Comparison of ENCODE assay signal across 29 cellular contexts in the genomic region with DNA sequence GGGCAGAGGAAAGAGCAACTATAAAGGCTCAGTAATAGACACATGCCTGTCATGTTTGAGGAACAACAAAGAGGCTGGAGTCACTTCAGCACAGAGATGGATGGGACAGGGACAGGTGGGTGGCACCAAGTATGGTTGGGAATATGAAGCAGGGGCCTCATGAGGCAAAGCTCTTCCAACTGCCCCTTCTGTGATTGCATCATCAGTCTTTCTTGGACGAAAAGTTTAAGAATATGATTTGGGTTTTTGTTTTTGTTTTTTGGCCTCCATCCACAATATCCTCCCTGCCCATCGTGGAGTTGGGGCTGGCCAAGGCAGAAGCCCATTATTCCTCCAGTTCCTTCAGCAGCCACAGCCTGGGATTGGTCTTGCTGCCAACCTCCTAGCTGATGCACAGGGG. TPM values are rescaled to one million over a fixed set of nuclear protein-coding genes. Genes with fewer than 3 reads are reported as not detected.
DNase-seq lines count a peak whose midpoint lies in the region; ATAC-seq, FAIRE-seq and TF ChIP-seq lines count a peak whose summit lies in the region.
"Had no signal": no experiment of that assay in that cellular context is flagged by ENCODE, and none has a peak within 500 bp of the region (broad histone marks: within the 10 kb centered on the region; RNA-seq: fewer than 3 reads in every experiment).

No MANE protein-coding gene starts in this region.

- H2AFZ ChIP-seq in IMR-90 (replicated peaks; ENCODE audit: low read length, poor library complexity) (no peak overlapping the region), K562 (ENCODE audit: low read depth, low read length) (no peak overlapping the region)

- no peak overlapping the region for H4K8ac ChIP-seq in IMR-90 (ENCODE audit: low read depth in 2 of 2, low read length in 2 of 2)

- FAIRE-seq in K562 (lab: Jason Lieb, UNC): no peak
- FAIRE-seq: A204.1, GM12878, GM12892, GM18507 had no signal

- H3K4me2 ChIP-seq in IMR-90 (ENCODE audit: low read depth, low read length) (no peak overlapping the region), K562 (ENCODE audit: insufficient read depth, low read length) (no peak overlapping the region)
- H3K4me2 ChIP-seq: BLaER1 had no signal

- TF ChIP-seq EP300 in K562 (IDR thresholded peaks at IDR 0.05; ENCODE audit: low read length): no peak

- BruUV-seq in IMR-90 (replicated peaks; lab: Mats Ljungman, UMichigan) (no TSS peak), K562 (replicated peaks; lab: Mats Ljungman, UMichigan) (no TSS peak)

- H4K20me1 ChIP-seq in IMR-90 (ENCODE audit: insufficient read depth, low read length): no peaks in the 10 kb centered on the region
- H4K20me1 ChIP-seq in K562 (replicated peaks; ENCODE audit: control insufficient read depth, insufficient read depth, low read length): no peaks in the 10 kb centered on the region

- H3K4me3 ChIP-seq in IMR-90 (ENCODE audit: insufficient read depth, low read depth, low read length) (no peak overlapping the region), K562 (no peak overlapping the region)
- H3K4me3 ChIP-seq: BLaER1, GM12878 had no signal

- no peak overlapping the region for H4K91ac ChIP-seq in IMR-90 (ENCODE audit: insufficient read depth, low read depth, low read length)

- H3K14ac ChIP-seq in IMR-90 (replicated peaks; ENCODE audit: low read depth, low read length): no peak overlapping the region

- WGBS in IMR-90 (ENCODE audit: extremely low coverage in 2 of 2, insufficient read length in 1 of 2), 2 experiments: 20% methylated on average over 1 of the region's 2 CpGs; no CpG with 5 or more reads in 1 of the 2 experiments
- WGBS in K562 (ENCODE audit: insufficient coverage, low coverage, missing lambda C conversion rate): 0% methylated on average over 2 of the region's 2 CpGs

- no peak overlapping the region for H3K56ac ChIP-seq in IMR-90 (ENCODE audit: extremely low read depth, insufficient read depth, low read length)

- no peak overlapping the region for H2BK15ac ChIP-seq in IMR-90 (ENCODE audit: low read depth, low read length)

- no peak overlapping the region for H2AK5ac ChIP-seq in IMR-90 (ENCODE audit: low read depth, low read length)

- H3K4me1 ChIP-seq in IMR-90 (ENCODE audit: control insufficient read depth, insufficient read depth, low read length) (no peaks in the 10 kb centered on the region), K562 (replicated peaks in 1 of 2; ENCODE audit: control insufficient read depth in 2 of 2, insufficient read depth in 2 of 2, low read length in 2 of 2) (no peaks in the 10 kb centered on the region; a peak in 1 of 5 replicates)
- H3K4me1 ChIP-seq: BE2C, BLaER1 had no signal

- no peak overlapping the region for H3K4ac ChIP-seq in IMR-90 (ENCODE audit: low read depth, low read length)

- CTCF ChIA-PET in IMR-90 (lab: Yijun Ruan, JAX) (no interaction called here), K562 (lab: Yijun Ruan, JAX; ENCODE audit: low intra/inter-chr PET ratio) (no interaction called here)

- no peaks in the 10 kb centered on the region for H3K9me1 ChIP-seq in IMR-90 (ENCODE audit: insufficient read depth, low read length)
- no peaks in the 10 kb centered on the region for H3K9me1 ChIP-seq in K562 (ENCODE audit: control insufficient read depth, insufficient read depth, low read length)

- H3K36me3 ChIP-seq in IMR-90 (ENCODE audit: control insufficient read depth, insufficient read depth, low read length) (no peaks in the 10 kb centered on the region), K562 (ENCODE audit: control insufficient read depth, insufficient read depth, low read length) (no peaks in the 10 kb centered on the region)
- H3K36me3 ChIP-seq: BE2C, BLaER1 had no signal

- H3K27ac ChIP-seq in IMR-90 (ENCODE audit: insufficient read depth, low read length) (no peak overlapping the region), K562 (ENCODE audit: extremely low read depth, low read depth, low read length) (no peak overlapping the region)
- H3K27ac ChIP-seq: BLaER1 had no signal

- no peak overlapping the region for H4K5ac ChIP-seq in IMR-90 (ENCODE audit: low read depth, low read length)

- H3K9me3 ChIP-seq in IMR-90 (ENCODE audit: control insufficient read depth, insufficient read depth, low read length): no peaks in the 10 kb centered on the region
- H3K9me3 ChIP-seq in K562 (replicated peaks; ENCODE audit: control insufficient read depth, insufficient read depth, low read depth, low read length): no peaks in the 10 kb centered on the region
- H3K9me3 ChIP-seq: BE2C, BLaER1 had no signal

- H2BK5ac ChIP-seq in IMR-90 (ENCODE audit: low read depth, low read length, poor library complexity, severe bottlenecking): no peak overlapping the region

- TF ChIP-seq POLR2A in IMR-90 (IDR thresholded peaks at IDR 0.05; ENCODE audit: low read depth, low read length) (no peak), K562 (conservative IDR thresholded peaks at IDR 0.05) (no peak)

- dilution Hi-C loops in IMR-90 (cut with HindIII; ENCODE audit: low sequenced_read_pairs, unreplicated experiment): no loop called here

- intact Hi-C loops in IMR-90 (cut with micrococcal nuclease) (no loop called here), K562 (cut with micrococcal nuclease) (no loop called here)

- H3K9ac ChIP-seq in IMR-90 (ENCODE audit: low read depth, low read length): no peak overlapping the region
- H3K9ac ChIP-seq in K562 (ENCODE audit: insufficient read depth in 1 of 2, low read depth in 2 of 2, low read length in 2 of 2): no peak overlapping the region
- H3K9ac ChIP-seq: BLaER1 had no signal

- TF ChIP-seq RAD21 in IMR-90 (IDR thresholded peaks at IDR 0.05; ENCODE audit: low read length) (no peak), K562 (CRISPR knock-in tag; conservative IDR thresholded peaks at IDR 0.05 in 1 of 2, IDR thresholded peaks at IDR 0.05 in 1 of 2) (no peak)

- H3K18ac ChIP-seq in IMR-90 (ENCODE audit: low read depth, low read length): no peak overlapping the region

- H2AK9ac ChIP-seq in IMR-90 (replicated peaks; ENCODE audit: low read depth, low read length, poor library complexity): no peak overlapping the region

- no peak overlapping the region for H3K23ac ChIP-seq in IMR-90 (ENCODE audit: low read depth, low read length)

- no peaks in the 10 kb centered on the region for H3K79me1 ChIP-seq in IMR-90 (ENCODE audit: low read depth in 1 of 2, low read length in 2 of 2)

- DNase-seq in IMR-90 (no peak), K562 (ENCODE audit: extremely low read depth in 1 of 4, low spot score in 3 of 4) (no peak), NCI-H226 (no peak)
- DNase-seq: 8988T; ACHN; BE2C; C1 segment of cervical spinal cord; CD4-positive, alpha-beta memory T cell; CD4-positive, CD25-positive, alpha-beta regulatory T cell; CD8-positive, alpha-beta memory T cell; COR-L47; DMS 273 treated with DMSO at 0.1 percent for 48 hours; DMS153; DMS53; DMS79; DND-41; EL; GDM1 had no signal

- POLR2A ChIA-PET in IMR-90 (lab: Charles Lee; ENCODE audit: unreplicated experiment): no interaction called here
- POLR2A ChIA-PET in K562 (lab: Yijun Ruan, JAX): no interaction called here

- no peaks in the 10 kb centered on the region for H3K79me2 ChIP-seq in K562 (ENCODE audit: control insufficient read depth, insufficient read depth, low read length)

- no peak overlapping the region for H2BK120ac ChIP-seq in IMR-90 (ENCODE audit: low read depth, low read length)

- in situ Hi-C loops in IMR-90 (cut with MboI; ENCODE audit: low sequenced_read_pairs): no loop called here
- in situ Hi-C loops in K562 (cut with MboI): loop anchor here (25.0 kb wide), 1 partner anchor 191 kb away; no protein-coding TSS in a partner anchor

- no peak for TF ChIP-seq CTCF in IMR-90 (conservative IDR thresholded peaks at IDR 0.05; ENCODE audit: low read depth, low read length)
- TF ChIP-seq CTCF in K562 (IDR thresholded peaks at IDR 0.05 in 2 of 3, conservative IDR thresholded peaks at IDR 0.05 in 1 of 3; ENCODE audit: insufficient read depth in 2 of 3, low read depth in 1 of 3, low read length in 3 of 3): no peak

- ATAC-seq in IMR-90 (ENCODE audit: low read depth): no peak
- ATAC-seq in K562: no peak
- ATAC-seq in HG03039 (IDR thresholded peaks at IDR 0.05; ENCODE audit: unreplicated experiment): no peak
- ATAC-seq: GM12878 had no signal

- H3K27me3 ChIP-seq in IMR-90 (ENCODE audit: control insufficient read depth, insufficient read depth, low read length): peaks cover 5% of the 10 kb centered on the region
- H3K27me3 ChIP-seq in K562 (ENCODE audit: control insufficient read depth in 2 of 2, insufficient read depth in 2 of 2, low read length in 2 of 2): no peaks in the 10 kb centered on the region; a peak in 1 of 5 replicates
- H3K27me3 ChIP-seq: BE2C had no signal

- no peak overlapping the region for H2BK20ac ChIP-seq in IMR-90 (ENCODE audit: low read depth, low read length)

RNA-seq across cellular contexts. Expression of a gene that starts 34.4 kb away (rescaled TPM):
- total RNA-seq in IMR-90 (2012; rRNA removed) (not detected in 2 replicates), K562 (2014; rRNA removed) (18.3 and 21.2 TPM in 2 replicates), K562 (2014; rRNA removed; fragmentation: Illumina TruSeq; extraction: Trizol) (28.6 and 31.6 TPM in 2 replicates), K562 (2015; rRNA removed; fragmentation: Illumina TruSeq; extraction: Trizol) (27.2 and 29.7 TPM in 2 replicates), K562 (2021) (22.8 and 22.9 TPM in 2 replicates)
- polyA plus RNA-seq in IMR-90 (2012; rRNA removed) (not detected in 2 replicates), K562 (2011; rRNA removed) (74.7 and 79.2 TPM in 2 replicates), K562 (2014; fragmentation: Illumina TruSeq; extraction: Trizol) (28.9 and 32.5 TPM in 2 replicates), K562 (2014; fragmentation: Nextera tagmentation; extraction: Ambion mirVana) (10 to 100 TPM; 14.6 to 29.3 TPM), K562 (2014; rRNA removed) (35.6 and 35.9 TPM in 2 replicates)
- not detected in 2 replicates for polyA plus RNA-seq in IMR-90 (2012; cell fraction: cytosol; rRNA removed)
- not detected in 2 replicates for polyA plus RNA-seq in IMR-90 (2012; cell fraction: nucleus; rRNA removed; ENCODE audit: low replicate concordance)
- 43.4 and 67.7 TPM in 2 replicates for total RNA-seq in K562 (2011; cell fraction: chromatin; rRNA removed; ENCODE audit: low replicate concordance)
- 20.2 and 27.5 TPM in 2 replicates for total RNA-seq in K562 (2011; cell fraction: nucleolus; rRNA removed)
- 25.8 and 26.5 TPM in 2 replicates for total RNA-seq in K562 (2011; cell fraction: nucleoplasm; rRNA removed)
- polyA plus RNA-seq in K562 (2011; cell fraction: cytosol; rRNA removed): 30.6 and 34.5 TPM in 2 replicates
- 257 and 360 TPM in 2 replicates for polyA plus RNA-seq in K562 (2011; cell fraction: nucleus; rRNA removed)
- polyA plus RNA-seq in K562 (2012): 17.4 and 34.7 TPM in 2 replicates
- 46.5 and 55.4 TPM in 2 replicates for polyA minus RNA-seq in K562 (2011; rRNA and poly(A)+ RNA removed)
- polyA minus RNA-seq in K562 (2011; cell fraction: cytosol; rRNA and poly(A)+ RNA removed): 8.7 and 14.6 TPM in 2 replicates
- polyA minus RNA-seq in K562 (2011; cell fraction: nucleus; rRNA and poly(A)+ RNA removed): 24.0 and 41.8 TPM in 2 replicates
- total RNA-seq: A673; CD4-positive, alpha-beta memory T cell; CD4-positive, CD25-positive, alpha-beta regulatory T cell; CD8-positive, alpha-beta memory T cell; Daoy; G401 had no signal
- polyA plus RNA-seq: AG04450; CD14-positive monocyte; CD4-positive, alpha-beta memory T cell; CD4-positive, CD25-positive, alpha-beta regulatory T cell; CD8-positive, alpha-beta memory T cell had no signal

RNA-seq across cellular contexts. Expression of a gene that starts 34.7 kb away (rescaled TPM):
- total RNA-seq in IMR-90 (2012; rRNA removed): not detected in 2 replicates
- not detected in 2 replicates for polyA plus RNA-seq in IMR-90 (2012; rRNA removed)
- not detected in 2 replicates for polyA plus RNA-seq in IMR-90 (2012; cell fraction: cytosol; rRNA removed)
- polyA plus RNA-seq in IMR-90 (2012; cell fraction: nucleus; rRNA removed; ENCODE audit: low replicate concordance): not detected in 2 replicates
- 21.4 and 34.3 TPM in 2 replicates for total RNA-seq in K562 (2011; cell fraction: chromatin; rRNA removed; ENCODE audit: low replicate concordance)
- 19.1 and 19.5 TPM in 2 replicates for total RNA-seq in K562 (2011; cell fraction: nucleolus; rRNA removed)
- total RNA-seq in K562 (2011; cell fraction: nucleoplasm; rRNA removed): 20.0 and 34.4 TPM in 2 replicates
- 75.2 and 78.1 TPM in 2 replicates for total RNA-seq in K562 (2014; rRNA removed)
- total RNA-seq in K562 (2014; rRNA removed; fragmentation: Illumina TruSeq; extraction: Trizol): 175 and 188 TPM in 2 replicates
- total RNA-seq in K562 (2015; rRNA removed; fragmentation: Illumina TruSeq; extraction: Trizol): 102 and 109 TPM in 2 replicates
- total RNA-seq in K562 (2021): 107 and 108 TPM in 2 replicates
- polyA plus RNA-seq in K562 (2011; rRNA removed): 60.7 and 80.9 TPM in 2 replicates
- polyA plus RNA-seq in K562 (2011; cell fraction: cytosol; rRNA removed): 18.5 and 22.3 TPM in 2 replicates
- polyA plus RNA-seq in K562 (2011; cell fraction: nucleus; rRNA removed): 8.7 and 9.7 TPM in 2 replicates
- 31.8 and 77.3 TPM in 2 replicates for polyA plus RNA-seq in K562 (2012)
- polyA plus RNA-seq in K562 (2014; fragmentation: Illumina TruSeq; extraction: Trizol): 79.4 and 91.9 TPM in 2 replicates
- polyA plus RNA-seq in K562 (2014; fragmentation: Nextera tagmentation; extraction: Ambion mirVana): 100 to 1,000 TPM; 114 to 118 TPM
- 70.2 and 83.0 TPM in 2 replicates for polyA plus RNA-seq in K562 (2014; rRNA removed)
- polyA minus RNA-seq in K562 (2011; rRNA and poly(A)+ RNA removed): 327 and 363 TPM in 2 replicates
- 69.1 and 112 TPM in 2 replicates for polyA minus RNA-seq in K562 (2011; cell fraction: cytosol; rRNA and poly(A)+ RNA removed)
- polyA minus RNA-seq in K562 (2011; cell fraction: nucleus; rRNA and poly(A)+ RNA removed): 18.7 and 48.4 TPM in 2 replicates
- total RNA-seq: A673; CD4-positive, alpha-beta memory T cell; CD4-positive, CD25-positive, alpha-beta regulatory T cell; CD8-positive, alpha-beta memory T cell; G401; GM12878 had no signal
- polyA plus RNA-seq: AG04450; CD14-positive monocyte; CD4-positive, alpha-beta memory T cell; CD8-positive, alpha-beta memory T cell; GM12878 had no signal

RNA-seq across cellular contexts. Expression of a gene that starts 45.9 kb away (rescaled TPM):
- total RNA-seq in IMR-90 (2012; rRNA removed): 7.5 and 18.6 TPM in 2 replicates
- 6.5 and 8.1 TPM in 2 replicates for polyA plus RNA-seq in IMR-90 (2012; rRNA removed)
- polyA plus RNA-seq in IMR-90 (2012; cell fraction: cytosol; rRNA removed): 1.7 and 2.0 TPM in 2 replicates
- polyA plus RNA-seq in IMR-90 (2012; cell fraction: nucleus; rRNA removed; ENCODE audit: low replicate concordance): 0.40 and 2.3 TPM in 2 replicates
- total RNA-seq in K562 (2011; cell fraction: chromatin; rRNA removed; ENCODE audit: low replicate concordance): 8.2 and 19.7 TPM in 2 replicates
- total RNA-seq in K562 (2011; cell fraction: nucleolus; rRNA removed): 10.7 and 12.0 TPM in 2 replicates
- 23.7 and 38.9 TPM in 2 replicates for total RNA-seq in K562 (2011; cell fraction: nucleoplasm; rRNA removed)
- total RNA-seq in K562 (2014; rRNA removed): 11.6 and 12.7 TPM in 2 replicates
- 24.0 and 26.7 TPM in 2 replicates for total RNA-seq in K562 (2014; rRNA removed; fragmentation: Illumina TruSeq; extraction: Trizol)
- 20.4 and 22.5 TPM in 2 replicates for total RNA-seq in K562 (2015; rRNA removed; fragmentation: Illumina TruSeq; extraction: Trizol)
- 25.0 and 25.2 TPM in 2 replicates for total RNA-seq in K562 (2021)
- 15.5 and 20.5 TPM in 2 replicates for polyA plus RNA-seq in K562 (2011; rRNA removed)
- polyA plus RNA-seq in K562 (2011; cell fraction: cytosol; rRNA removed): 6.4 and 14.7 TPM in 2 replicates
- polyA plus RNA-seq in K562 (2011; cell fraction: nucleus; rRNA removed): 3.5 and 5.0 TPM in 2 replicates
- 13.3 and 15.5 TPM in 2 replicates for polyA plus RNA-seq in K562 (2012)
- polyA plus RNA-seq in K562 (2014; fragmentation: Illumina TruSeq; extraction: Trizol): 21.7 and 22.9 TPM in 2 replicates
- 10 to 100 TPM; 21.9 to 25.4 TPM for polyA plus RNA-seq in K562 (2014; fragmentation: Nextera tagmentation; extraction: Ambion mirVana)
- 11.3 and 14.2 TPM in 2 replicates for polyA plus RNA-seq in K562 (2014; rRNA removed)
- polyA minus RNA-seq in K562 (2011; rRNA and poly(A)+ RNA removed): 33.7 and 38.1 TPM in 2 replicates
- polyA minus RNA-seq in K562 (2011; cell fraction: cytosol; rRNA and poly(A)+ RNA removed): 12.5 and 15.6 TPM in 2 replicates
- 4.4 and 7.4 TPM in 2 replicates for polyA minus RNA-seq in K562 (2011; cell fraction: nucleus; rRNA and poly(A)+ RNA removed)

RNA-seq across cellular contexts. Expression of a gene that starts 56.3 kb away (rescaled TPM):
- not detected in 2 replicates for total RNA-seq in IMR-90 (2012; rRNA removed)
- polyA plus RNA-seq in IMR-90 (2012; rRNA removed): not detected in 2 replicates
- not detected in 2 replicates for polyA plus RNA-seq in IMR-90 (2012; cell fraction: cytosol; rRNA removed)
- polyA plus RNA-seq in IMR-90 (2012; cell fraction: nucleus; rRNA removed; ENCODE audit: low replicate concordance): not detected in 2 replicates
- not detected in 2 replicates for total RNA-seq in K562 (2011; cell fraction: chromatin; rRNA removed; ENCODE audit: low replicate concordance)
- total RNA-seq in K562 (2011; cell fraction: nucleolus; rRNA removed): not detected in 2 replicates
- total RNA-seq in K562 (2011; cell fraction: nucleoplasm; rRNA removed): not detected in 2 replicates
- 6.6 and 9.8 TPM in 2 replicates for total RNA-seq in K562 (2014; rRNA removed)
- total RNA-seq in K562 (2014; rRNA removed; fragmentation: Illumina TruSeq; extraction: Trizol): 6.5 and 6.7 TPM in 2 replicates
- not detected in 2 replicates for total RNA-seq in K562 (2015; rRNA removed; fragmentation: Illumina TruSeq; extraction: Trizol)
- 27.7 and 30.0 TPM in 2 replicates for total RNA-seq in K562 (2021)
- polyA plus RNA-seq in K562 (2011; rRNA removed): not detected in 2 replicates
- polyA plus RNA-seq in K562 (2011; cell fraction: cytosol; rRNA removed): not detected in 2 replicates
- 0.34 TPM in 1 of 2 replicates, not detected in the other for polyA plus RNA-seq in K562 (2011; cell fraction: nucleus; rRNA removed)
- polyA plus RNA-seq in K562 (2012): 0.60 and 5.7 TPM in 2 replicates
- not detected in 2 replicates for polyA plus RNA-seq in K562 (2014; fragmentation: Illumina TruSeq; extraction: Trizol)
- 10 to 100 TPM in 1 of 2 experiments, 1 to 10 TPM in 1; 9.6 to 10.9 TPM for polyA plus RNA-seq in K562 (2014; fragmentation: Nextera tagmentation; extraction: Ambion mirVana)
- not detected in 2 replicates for polyA plus RNA-seq in K562 (2014; rRNA removed)
- 37.5 and 57.3 TPM in 2 replicates for polyA minus RNA-seq in K562 (2011; rRNA and poly(A)+ RNA removed)
- 13.3 TPM in 1 of 2 replicates, not detected in the other for polyA minus RNA-seq in K562 (2011; cell fraction: cytosol; rRNA and poly(A)+ RNA removed)
- polyA minus RNA-seq in K562 (2011; cell fraction: nucleus; rRNA and poly(A)+ RNA removed): 3.6 TPM in 1 of 2 replicates, not detected in the other
- total RNA-seq: A673; CD4-positive, alpha-beta memory T cell; CD4-positive, CD25-positive, alpha-beta regulatory T cell; CD8-positive, alpha-beta memory T cell; Daoy; G401; GM12878 had no signal
- polyA plus RNA-seq: AG04450; CD14-positive monocyte; CD4-positive, alpha-beta memory T cell; CD4-positive, CD25-positive, alpha-beta regulatory T cell; CD8-positive, alpha-beta memory T cell; GM12878 had no signal

RNA-seq across cellular contexts. Expression of a gene that starts 57.3 kb away (rescaled TPM):
- total RNA-seq in IMR-90 (2012; rRNA removed) (19.0 and 25.0 TPM in 2 replicates), K562 (2014; rRNA removed) (9.8 and 9.9 TPM in 2 replicates), K562 (2014; rRNA removed; fragmentation: Illumina TruSeq; extraction: Trizol) (13.9 and 14.6 TPM in 2 replicates), K562 (2015; rRNA removed; fragmentation: Illumina TruSeq; extraction: Trizol) (10.9 and 11.8 TPM in 2 replicates), K562 (2021) (11.7 and 13.0 TPM in 2 replicates)
- polyA plus RNA-seq in IMR-90 (2012; rRNA removed) (5.2 and 6.9 TPM in 2 replicates), K562 (2011; rRNA removed) (8.7 and 12.5 TPM in 2 replicates), K562 (2014; fragmentation: Illumina TruSeq; extraction: Trizol) (9.6 and 9.9 TPM in 2 replicates), K562 (2014; fragmentation: Nextera tagmentation; extraction: Ambion mirVana) (1 to 10 TPM; 3.7 to 4.8 TPM), K562 (2014; rRNA removed) (6.2 TPM in 2 replicates)
- 2.6 and 3.3 TPM in 2 replicates for polyA plus RNA-seq in IMR-90 (2012; cell fraction: cytosol; rRNA removed)
- 2.4 and 7.3 TPM in 2 replicates for polyA plus RNA-seq in IMR-90 (2012; cell fraction: nucleus; rRNA removed; ENCODE audit: low replicate concordance)
- total RNA-seq in K562 (2011; cell fraction: chromatin; rRNA removed; ENCODE audit: low replicate concordance): 21.7 and 34.7 TPM in 2 replicates
- 15.5 and 20.5 TPM in 2 replicates for total RNA-seq in K562 (2011; cell fraction: nucleolus; rRNA removed)
- total RNA-seq in K562 (2011; cell fraction: nucleoplasm; rRNA removed): 27.2 and 31.3 TPM in 2 replicates
- polyA plus RNA-seq in K562 (2011; cell fraction: cytosol; rRNA removed): 5.6 and 7.4 TPM in 2 replicates
- 8.3 and 9.9 TPM in 2 replicates for polyA plus RNA-seq in K562 (2011; cell fraction: nucleus; rRNA removed)
- polyA plus RNA-seq in K562 (2012): 6.8 and 7.3 TPM in 2 replicates
- 20.0 and 30.0 TPM in 2 replicates for polyA minus RNA-seq in K562 (2011; rRNA and poly(A)+ RNA removed)
- polyA minus RNA-seq in K562 (2011; cell fraction: cytosol; rRNA and poly(A)+ RNA removed): 9.0 and 12.6 TPM in 2 replicates
- 10.0 and 12.4 TPM in 2 replicates for polyA minus RNA-seq in K562 (2011; cell fraction: nucleus; rRNA and poly(A)+ RNA removed)

Comparison
In these comparisons a context has a peak if more than half of its experiments do, and no peak if none do; other contexts are left out.
1. RNA of a gene that starts 34.4 kb away (total RNA-seq): 18.3 to 67.7 TPM in K562; not detected in IMR-90; every median in the first group is over 10 times any median in the second.
2. RNA of a gene that starts 34.7 kb away (total RNA-seq): 19.1 to 188 TPM in K562; not detected in IMR-90; every median in the first group is over 10 times any median in the second.